Comparison of ENCODE assay signal across 8 cellular contexts in genomic region chr17:9002610-9003354, GRCh38. TPM values are rescaled to one million over a fixed set of nuclear protein-coding genes. Genes with fewer than 3 reads are reported as not detected.
DNase-seq lines count a peak whose midpoint lies in the region; ATAC-seq and TF ChIP-seq lines count a peak whose summit lies in the region.

No MANE protein-coding gene starts in this region.

- peaks cover 37% of the 10 kb centered on the region for H3K27me3 ChIP-seq in CD8-positive, alpha-beta T cell (ENCODE audit: insufficient read depth, low read length)
- H3K27me3 ChIP-seq in upper lobe of left lung = peaks cover 3 to 41% (median 25%) of the 10 kb centered on the region in 4 donors

- peaks cover 17% of the 10 kb centered on the region for H3K4me1 ChIP-seq in CD8-positive, alpha-beta T cell (ENCODE audit: insufficient read depth, low read length)
- peaks cover 14 to 27% (median 20%) of the 10 kb centered on the region in 4 donors for H3K4me1 ChIP-seq in upper lobe of left lung

- H3K4me1 Mint-ChIP-seq in CD8-positive, alpha-beta T cell (ENCODE audit: low read depth) = peaks cover 22% of the 10 kb centered on the region
- peaks cover 4% of the 10 kb centered on the region for H3K4me1 Mint-ChIP-seq in chondrocyte (ENCODE audit: low read depth)

- DNase-seq in CD8-positive, alpha-beta T cell = peak in 2 of 7 experiments; percentile 24 to 36
- no peak for DNase-seq in LNCaP clone FGC (ENCODE audit: low read depth)
- no peak for DNase-seq in chondrocyte (ENCODE audit: low spot score)
- peak; percentile 4 for DNase-seq in midbrain (lab: John Stamatoyannopoulos, UW)
- DNase-seq in upper lobe of left lung = peak in 1 of 2 donors; percentile 87
- DNase-seq in SW 1271 (lab: John Stamatoyannopoulos, UW) = no peak
- DNase-seq in HuH-7.5 (ENCODE audit: low spot score) = no peak
- no peak for DNase-seq in COR-L47 (lab: John Stamatoyannopoulos, UW)

- CTCF ChIA-PET in CD8-positive, alpha-beta T cell (lab: Charles Lee) = interaction anchor here (0.9 to 1.3 kb wide), 4 partner anchors 9 to 593 kb away, joined by 3 to 5 read pairs (median 4); no protein-coding TSS in a partner anchor

- TF ChIP-seq EP300 in upper lobe of left lung (IDR thresholded peaks at IDR 0.05) = no peak

- no peak overlapping the region for H3K27ac ChIP-seq in CD8-positive, alpha-beta T cell (ENCODE audit: low read depth, low read length)
- H3K27ac ChIP-seq in upper lobe of left lung = no peak overlapping the region

- peak overlapping the region; percentile 35 for H3K4me3 ChIP-seq in CD8-positive, alpha-beta T cell (ENCODE audit: low read depth, low read length)
- H3K4me3 ChIP-seq in LNCaP clone FGC (ENCODE audit: low read depth, low read length) (no peak overlapping the region), upper lobe of left lung (peak overlapping the region in 3 of 4 donors; percentile 36 to 48 (median 41))

- no peaks in the 10 kb centered on the region for H3K36me3 Mint-ChIP-seq in CD8-positive, alpha-beta T cell
- no peaks in the 10 kb centered on the region for H3K36me3 Mint-ChIP-seq in chondrocyte (ENCODE audit: low read depth)

- no peak overlapping the region for H3K27ac Mint-ChIP-seq in CD8-positive, alpha-beta T cell
- no peak overlapping the region for H3K27ac Mint-ChIP-seq in chondrocyte (ENCODE audit: unreplicated experiment)

- peak overlapping the region; percentile 75 for H3K4me3 Mint-ChIP-seq in CD8-positive, alpha-beta T cell
- peak overlapping the region; percentile 44 for H3K4me3 Mint-ChIP-seq in chondrocyte (ENCODE audit: unreplicated experiment)

- intact Hi-C loops in CD8-positive, alpha-beta T cell (cut with DNase I, micrococcal nuclease) = no loop called here

- H3K27me3 Mint-ChIP-seq in CD8-positive, alpha-beta T cell (ENCODE audit: low read depth) = peaks cover 64% of the 10 kb centered on the region
- H3K27me3 Mint-ChIP-seq in chondrocyte (ENCODE audit: low read depth) = peaks cover 36% of the 10 kb centered on the region

- no peaks in the 10 kb centered on the region for H3K36me3 ChIP-seq in CD8-positive, alpha-beta T cell (ENCODE audit: insufficient read depth, low read length)
- no peaks in the 10 kb centered on the region for H3K36me3 ChIP-seq in upper lobe of left lung

- H3K9me3 ChIP-seq in CD8-positive, alpha-beta T cell (ENCODE audit: low read length) = no peaks in the 10 kb centered on the region
- H3K9me3 ChIP-seq in upper lobe of left lung = no peaks in the 10 kb centered on the region

- peak; percentile 37 for ATAC-seq in CD8-positive, alpha-beta T cell
- ATAC-seq in upper lobe of left lung (ENCODE audit: low FRiP score in 2 of 2) = peak; percentile 26 to 62

- 3 to 8% methylated on average over 10 to 17 of the region's 69 CpGs for WGBS in upper lobe of left lung, 2 donors

- H3K9me3 Mint-ChIP-seq in CD8-positive, alpha-beta T cell = no peaks in the 10 kb centered on the region
- H3K9me3 Mint-ChIP-seq in chondrocyte (ENCODE audit: low read depth) = peaks cover 6% of the 10 kb centered on the region

- no peak for TF ChIP-seq POLR2A in upper lobe of left lung (IDR thresholded peaks at IDR 0.05)

- POLR2A ChIA-PET in CD8-positive, alpha-beta T cell (lab: Charles Lee) = interaction anchor here (0.6 to 0.8 kb wide), 2 partner anchors 104 to 800 kb away, joined by 3 to 4 read pairs; no protein-coding TSS in a partner anchor

- no peak for TF ChIP-seq CTCF in CD8-positive, alpha-beta T cell (IDR thresholded peaks at IDR 0.05)
- TF ChIP-seq CTCF in LNCaP clone FGC (IDR thresholded peaks at IDR 0.05; ENCODE audit: control insufficient read depth, extremely low read depth, insufficient read depth) (peak; percentile 37; the same call in 1 of the 2 replicates), chondrocyte (IDR thresholded peaks at IDR 0.05) (peak; percentile 70), upper lobe of left lung (IDR thresholded peaks at IDR 0.05) (peak in 2 of 6 experiments; percentile 13 to 30)

RNA-seq across cellular contexts. Expression of gene NTN1, which starts 18.5 kb away (rescaled TPM):
- total RNA-seq in CD8-positive, alpha-beta T cell = under 1 TPM; 0.08 TPM
- total RNA-seq in chondrocyte = 3.3 to 4.3 TPM (median 4.0 TPM) in 3 replicates
- total RNA-seq in upper lobe of left lung = 1 to 10 TPM; 2.6 to 9.1 (median 4.1) TPM

RNA-seq across cellular contexts. Expression of gene PIK3R5, which starts 37.3 kb away (rescaled TPM):
- total RNA-seq in CD8-positive, alpha-beta T cell = 100 to 1,000 TPM; 154 to 155 TPM
- total RNA-seq in chondrocyte = 0.08 TPM in 1 of 3 replicates, not detected in the others
- 100 to 1,000 TPM in 1 of 6 donors, 10 to 100 TPM in 5; 22.3 to 175 (median 49.8) TPM for total RNA-seq in upper lobe of left lung

Comparison
In these comparisons a context has a peak if more than half of its experiments do, and no peak if none do; other contexts are left out.
1. RNA of gene PIK3R5, which starts 37.3 kb away (total RNA-seq): 154 to 155 TPM in CD8-positive, alpha-beta T cell and 22.3 to 175 TPM in upper lobe of left lung; 0.08 TPM in chondrocyte; every median in the first group is over 10 times any median in the second.